In genomic region chr11:128291043-128291442, GRCh38 we compare ENCODE assay signal across 10 cellular contexts.
DNase-seq lines count a peak whose midpoint lies in the region; ATAC-seq and TF ChIP-seq lines count a peak whose summit lies in the region.
"Had no signal": no experiment of that assay in that cellular context is flagged by ENCODE, and none has a peak within 500 bp of the region (broad histone marks: within the 10 kb centered on the region; RNA-seq: fewer than 3 reads in every experiment).

No MANE protein-coding gene starts in this region.

- H3K4me3 Mint-ChIP-seq in activated naive CD4-positive, alpha-beta T cell treated with anti-CD3 and anti-CD28 coated beads for 36 hours = peak overlapping the region; percentile 87
- peak overlapping the region; percentile 93 for H3K4me3 Mint-ChIP-seq in T-helper 17 cell
- peak overlapping the region; percentile 89 to 92 for H3K4me3 Mint-ChIP-seq in stimulated activated naive CD8-positive, alpha-beta T cell treated with anti-CD3 and anti-CD28 coated beads, Interleukin-15, amount 100 ng/mL, for 72 hours

- CTCF ChIA-PET in activated naive CD4-positive, alpha-beta T cell treated with anti-CD3 and anti-CD28 coated beads for 36 hours (lab: Charles Lee) = interaction anchor here (0.5 to 9.1 kb wide), 33 partner anchors 11 to 340 kb away, joined by 3 to 133 read pairs (median 5); no protein-coding TSS in a partner anchor

- no peak for ATAC-seq in T-helper 17 cell
- no peak for ATAC-seq in stimulated activated naive CD8-positive, alpha-beta T cell treated with anti-CD3 and anti-CD28 coated beads, Interleukin-15, amount 100 ng/mL, for 72 hours
- ATAC-seq in HG03571 (IDR thresholded peaks at IDR 0.05; ENCODE audit: unreplicated experiment) = no peak
- ATAC-seq in omental fat pad (ENCODE audit: low FRiP score) = no peak

- H3K27me3 Mint-ChIP-seq in activated naive CD4-positive, alpha-beta T cell treated with anti-CD3 and anti-CD28 coated beads for 36 hours (ENCODE audit: low read depth) = no peaks in the 10 kb centered on the region
- no peaks in the 10 kb centered on the region for H3K27me3 Mint-ChIP-seq in T-helper 17 cell
- no peaks in the 10 kb centered on the region for H3K27me3 Mint-ChIP-seq in stimulated activated naive CD8-positive, alpha-beta T cell treated with anti-CD3 and anti-CD28 coated beads, Interleukin-15, amount 100 ng/mL, for 72 hours

- H3K36me3 Mint-ChIP-seq in activated naive CD4-positive, alpha-beta T cell treated with anti-CD3 and anti-CD28 coated beads for 36 hours (ENCODE audit: low read depth) = peaks cover 6% of the 10 kb centered on the region
- H3K36me3 Mint-ChIP-seq in T-helper 17 cell (ENCODE audit: low read depth) = peaks cover 8% of the 10 kb centered on the region

- peak overlapping the region; percentile 96 for H3K27ac Mint-ChIP-seq in activated naive CD4-positive, alpha-beta T cell treated with anti-CD3 and anti-CD28 coated beads for 36 hours
- H3K27ac Mint-ChIP-seq in T-helper 17 cell = peak overlapping the region; percentile 100
- peak overlapping the region; percentile 88 to 95 for H3K27ac Mint-ChIP-seq in stimulated activated naive CD8-positive, alpha-beta T cell treated with anti-CD3 and anti-CD28 coated beads, Interleukin-15, amount 100 ng/mL, for 72 hours

- no peak for DNase-seq in activated naive CD4-positive, alpha-beta T cell treated with anti-CD3 and anti-CD28 coated beads for 36 hours
- no peak for DNase-seq in activated naive CD4-positive, alpha-beta T cell treated with Interleukin-2 at 50 U/mL for 16 hours
- DNase-seq in T-helper 17 cell = no peak
- peak; percentile 52 for DNase-seq in islet precursor cell
- DNase-seq in stimulated activated naive CD8-positive, alpha-beta T cell treated with anti-CD3 and anti-CD28 coated beads, Interleukin-15, amount 100 ng/mL, for 72 hours = peak in 1 of 2 donors; percentile 43
- DNase-seq in DMS79 (lab: John Stamatoyannopoulos, UW) = no peak
- no peak for DNase-seq in omental fat pad (ENCODE audit: low spot score)
- DNase-seq: dermis blood vessel endothelial cell, NCI-H1092 treated with DMSO at 0.1 percent for 48 hours had no signal

- no peaks in the 10 kb centered on the region for H3K9me3 Mint-ChIP-seq in activated naive CD4-positive, alpha-beta T cell treated with anti-CD3 and anti-CD28 coated beads for 36 hours
- H3K9me3 Mint-ChIP-seq in stimulated activated naive CD8-positive, alpha-beta T cell treated with anti-CD3 and anti-CD28 coated beads, Interleukin-15, amount 100 ng/mL, for 72 hours = peaks cover 11 to 20% of the 10 kb centered on the region in 2 donors

- peaks cover 97% of the 10 kb centered on the region for H3K4me1 Mint-ChIP-seq in activated naive CD4-positive, alpha-beta T cell treated with anti-CD3 and anti-CD28 coated beads for 36 hours (ENCODE audit: low read depth)
- H3K4me1 Mint-ChIP-seq in T-helper 17 cell = peaks cover 72% of the 10 kb centered on the region
- peaks cover 86% of the 10 kb centered on the region for H3K4me1 Mint-ChIP-seq in stimulated activated naive CD8-positive, alpha-beta T cell treated with anti-CD3 and anti-CD28 coated beads, Interleukin-15, amount 100 ng/mL, for 72 hours

- intact Hi-C loops in activated naive CD4-positive, alpha-beta T cell treated with anti-CD3 and anti-CD28 coated beads for 36 hours (cut with micrococcal nuclease) = loop anchor here (2.0 kb wide), 1 partner anchor 118 kb away; no protein-coding TSS in a partner anchor

- H3K9me3 ChIP-seq in T-helper 17 cell (ENCODE audit: control insufficient read depth, low read length, poor library complexity, severe bottlenecking) = no peaks in the 10 kb centered on the region

- no peak for TF ChIP-seq CTCF in omental fat pad (IDR thresholded peaks at IDR 0.05)
